ENCODE assay signal across 8 cellular contexts in the genomic region with DNA sequence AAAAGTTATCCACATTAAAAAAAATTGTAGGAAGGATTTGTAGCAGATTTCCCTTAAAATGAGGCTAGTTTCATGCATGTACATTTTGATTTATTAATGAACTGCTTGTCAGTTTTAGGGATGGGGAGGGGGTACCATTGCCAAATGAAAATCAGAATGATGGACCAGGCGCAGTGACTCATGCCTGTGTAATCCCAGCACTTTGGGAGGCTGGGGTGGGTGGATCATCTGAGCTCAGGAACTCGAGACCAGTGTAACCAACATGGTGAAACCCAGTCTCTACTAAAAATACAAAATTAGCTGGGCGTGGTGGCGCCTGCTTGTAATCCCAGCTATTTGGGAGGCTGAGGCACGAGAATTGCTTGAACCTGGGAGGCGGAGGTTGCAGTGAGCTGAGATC. TPM values are rescaled to one million over a fixed set of nuclear protein-coding genes. Genes with fewer than 3 reads are reported as not detected.
A peak's percentile ranks its signal among the peaks of the same experiment; 100 is the strongest.
DNase-seq lines count a peak whose midpoint lies in the region; ATAC-seq and TF ChIP-seq lines count a peak whose summit lies in the region.
"Not testable (repeated sequence)": the region's sequence is repeated elsewhere in the genome, so short reads cannot be mapped to it uniquely, and the experiment has no call there.

No MANE protein-coding gene starts in this region.

- not testable (repeated sequence) for DNase-seq in activated CD8-positive, alpha-beta T cell treated with anti-CD3 and anti-CD28 coated beads, Interleukin-2, amount 10 ng/mL, durations not matched to agents 7 days and 5 days; fibroblast of villous mesenchyme (ENCODE audit: low read depth); naive thymus-derived CD8-positive, alpha-beta T cell; suprapubic skin (ENCODE audit: low spot score in 2 of 2)
- DNase-seq in MCF 10A (ENCODE audit: unreplicated experiment), result peak; percentile 74

- not testable (repeated sequence) for H4K20me1 ChIP-seq in BLaER1 treated with 17β-estradiol and CSF1 and Interleukin-3, amounts not matched to agents 10 nM and 100 nM; OCI-LY3 (ENCODE audit: insufficient read depth, low read length)

- peaks cover 43% of the 10 kb centered on the region for H3K79me2 ChIP-seq in OCI-LY3 (ENCODE audit: low read length)

- CTCF ChIA-PET in HEK293 (lab: Yijun Ruan, JAX), result interaction anchor here (0.6 to 1.3 kb wide), 3 partner anchors 11 to 898 kb away, joined by 3 to 5 read pairs (median 4); no protein-coding TSS in a partner anchor
- CTCF ChIA-PET in activated CD8-positive, alpha-beta T cell treated with anti-CD3 and anti-CD28 coated beads, Interleukin-2, amount 10 ng/mL, durations not matched to agents 7 days and 5 days (lab: Charles Lee), result interaction anchor here (0.9 to 5.2 kb wide), 8 partner anchors 12 to 97 kb away, joined by 3 to 36 read pairs (median 4); a partner anchor contains a TSS
- CTCF ChIA-PET in MCF 10A (lab: Yijun Ruan, JAX), result interaction anchor here (0.6 to 1.3 kb wide), 6 partner anchors 9 to 1090 kb away, joined by 3 to 7 read pairs (median 3); no protein-coding TSS in a partner anchor

- H3K4me1 Mint-ChIP-seq in activated CD8-positive, alpha-beta T cell treated with anti-CD3 and anti-CD28 coated beads, Interleukin-2, amount 10 ng/mL, durations not matched to agents 7 days and 5 days (ENCODE audit: low read depth), result peaks cover 77% of the 10 kb centered on the region
- peaks cover 39% of the 10 kb centered on the region for H3K4me1 Mint-ChIP-seq in MCF 10A (ENCODE audit: insufficient read depth, unreplicated experiment)
- H3K4me1 Mint-ChIP-seq in naive thymus-derived CD8-positive, alpha-beta T cell, result peaks cover 36 to 71% (median 54%) of the 10 kb centered on the region in 4 donors

- H2AFZ ChIP-seq in OCI-LY3 (ENCODE audit: low read depth, low read length), result not testable (repeated sequence)

- POLR2A ChIA-PET in HEK293 (lab: Yijun Ruan, JAX) (interaction anchor here (0.6 to 1.5 kb wide), 6 partner anchors 15 to 1268 kb away, joined by 3 to 8 read pairs (median 4); a partner anchor contains a TSS), MCF 10A (lab: Yijun Ruan, JAX) (interaction anchor here (0.6 to 5.2 kb wide), 10 partner anchors 12 to 224 kb away, joined by 3 to 51 read pairs (median 4); a partner anchor contains a TSS)
- POLR2A ChIA-PET in activated CD8-positive, alpha-beta T cell treated with anti-CD3 and anti-CD28 coated beads, Interleukin-2, amount 10 ng/mL, durations not matched to agents 7 days and 5 days (lab: Charles Lee), result interaction anchor here (0.6 to 1.9 kb wide), 11 partner anchors 10 to 97 kb away, joined by 3 to 9 read pairs (median 3); a partner anchor contains a TSS
- POLR2A ChIA-PET in naive thymus-derived CD8-positive, alpha-beta T cell (lab: Charles Lee), result interaction anchor here (0.7 to 3.9 kb wide), 3 partner anchors 9 to 96 kb away, joined by 3 to 16 read pairs (median 13); a partner anchor contains a TSS

- BruUV-seq in MCF 10A (replicated peaks; lab: Mats Ljungman, UMichigan), result not testable (repeated sequence)

- H3K36me3 Mint-ChIP-seq in activated CD8-positive, alpha-beta T cell treated with anti-CD3 and anti-CD28 coated beads, Interleukin-2, amount 10 ng/mL, durations not matched to agents 7 days and 5 days (ENCODE audit: low read depth), result peaks cover 56% of the 10 kb centered on the region
- H3K36me3 Mint-ChIP-seq in MCF 10A (ENCODE audit: insufficient read depth, unreplicated experiment); naive thymus-derived CD8-positive, alpha-beta T cell: not testable (repeated sequence)

- not testable (repeated sequence) for H3K9me3 Mint-ChIP-seq in activated CD8-positive, alpha-beta T cell treated with anti-CD3 and anti-CD28 coated beads, Interleukin-2, amount 10 ng/mL, durations not matched to agents 7 days and 5 days (ENCODE audit: insufficient read depth); MCF 10A (ENCODE audit: unreplicated experiment); naive thymus-derived CD8-positive, alpha-beta T cell

- H3K27ac Mint-ChIP-seq in activated CD8-positive, alpha-beta T cell treated with anti-CD3 and anti-CD28 coated beads, Interleukin-2, amount 10 ng/mL, durations not matched to agents 7 days and 5 days, result peak overlapping the region; percentile 91
- not testable (repeated sequence) for H3K27ac Mint-ChIP-seq in MCF 10A (ENCODE audit: low read depth, unreplicated experiment)
- peak overlapping the region in 8 of 10 donors; percentile 37 to 94 (median 90) for H3K27ac Mint-ChIP-seq in naive thymus-derived CD8-positive, alpha-beta T cell

- not testable (repeated sequence) for TF ChIP-seq EP300 in suprapubic skin (IDR thresholded peaks at IDR 0.05)

- H3K27me3 ChIP-seq in BLaER1 treated with 17β-estradiol and CSF1 and Interleukin-3, amounts not matched to agents 10 nM and 100 nM; OCI-LY3 (ENCODE audit: low read depth, low read length); suprapubic skin: not testable (repeated sequence)

- peak overlapping the region; percentile 85 to 96 (median 91); a peak in 21 of 22 replicates for H3K4me2 ChIP-seq in BLaER1 treated with 17β-estradiol and CSF1 and Interleukin-3, amounts not matched to agents 10 nM and 100 nM
- peak overlapping the region; percentile 90 for H3K4me2 ChIP-seq in OCI-LY3 (ENCODE audit: low read length)

- H3K9me3 ChIP-seq in BLaER1 treated with 17β-estradiol and CSF1 and Interleukin-3, amounts not matched to agents 10 nM and 100 nM (replicated peaks in 1 of 11), result peaks cover 0 to 12% (median 6%) of the 10 kb centered on the region in 11 experiments; a peak in 8 of 22 replicates
- not testable (repeated sequence) for H3K9me3 ChIP-seq in HEK293 (ENCODE audit: control insufficient read depth, insufficient read depth, low read depth, low read length); OCI-LY3 (ENCODE audit: insufficient read depth, low read length); suprapubic skin

- WGBS in suprapubic skin, result 83% methylated on average over 6 of the region's 6 CpGs

- intact Hi-C loops in MCF 10A (cut with micrococcal nuclease), result loop anchor here (2.0 to 5.0 kb wide), 2 partner anchors 95 to 225 kb away; a partner anchor contains a TSS

- peak overlapping the region; percentile 91 for H3K4me3 Mint-ChIP-seq in activated CD8-positive, alpha-beta T cell treated with anti-CD3 and anti-CD28 coated beads, Interleukin-2, amount 10 ng/mL, durations not matched to agents 7 days and 5 days
- H3K4me3 Mint-ChIP-seq in MCF 10A (ENCODE audit: unreplicated experiment), result peak overlapping the region; percentile 71
- H3K4me3 Mint-ChIP-seq in naive thymus-derived CD8-positive, alpha-beta T cell, result peak overlapping the region in 9 of 10 donors; percentile 78 to 95 (median 87)

- H3K36me3 ChIP-seq in BLaER1 treated with 17β-estradiol and CSF1 and Interleukin-3, amounts not matched to agents 10 nM and 100 nM, result peaks cover 0 to 22% (median 10%) of the 10 kb centered on the region in 11 experiments; a peak in 11 of 22 replicates
- H3K36me3 ChIP-seq in HEK293 (ENCODE audit: control insufficient read depth in 2 of 2, insufficient read depth in 1 of 2, low read length in 2 of 2); OCI-LY3 (replicated peaks; ENCODE audit: low read depth, low read length); suprapubic skin: not testable (repeated sequence)

- TF ChIP-seq CTCF in HEK293 (tag by site-specific recombination; IDR thresholded peaks at IDR 0.05); OCI-LY3 (IDR thresholded peaks at IDR 0.05; ENCODE audit: low read depth, low read length); MCF 10A (IDR thresholded peaks at IDR 0.05; ENCODE audit: unreplicated experiment); fibroblast of villous mesenchyme (IDR thresholded peaks at IDR 0.05; ENCODE audit: insufficient read depth, low read depth, low read length); suprapubic skin (IDR thresholded peaks at IDR 0.05): not testable (repeated sequence)

- TF ChIP-seq POLR2A in suprapubic skin (IDR thresholded peaks at IDR 0.05), result not testable (repeated sequence)

- H3K9ac ChIP-seq in BLaER1 treated with 17β-estradiol and CSF1 and Interleukin-3, amounts not matched to agents 10 nM and 100 nM, result peak overlapping the region in 9 of 11 experiments; percentile 79 to 86 (median 84); a peak in 17 of 22 replicates
- not testable (repeated sequence) for H3K9ac ChIP-seq in OCI-LY3 (ENCODE audit: low read length)

- ATAC-seq in activated CD8-positive, alpha-beta T cell treated with anti-CD3 and anti-CD28 coated beads, Interleukin-2, amount 10 ng/mL, durations not matched to agents 7 days and 5 days; naive thymus-derived CD8-positive, alpha-beta T cell: not testable (repeated sequence)

- H3K27me3 Mint-ChIP-seq in activated CD8-positive, alpha-beta T cell treated with anti-CD3 and anti-CD28 coated beads, Interleukin-2, amount 10 ng/mL, durations not matched to agents 7 days and 5 days (ENCODE audit: low read depth); MCF 10A (ENCODE audit: insufficient read depth, unreplicated experiment); naive thymus-derived CD8-positive, alpha-beta T cell: not testable (repeated sequence)

- peak overlapping the region in 9 of 11 experiments; percentile 72 to 86 (median 79); a peak in 12 of 22 replicates for H3K27ac ChIP-seq in BLaER1 treated with 17β-estradiol and CSF1 and Interleukin-3, amounts not matched to agents 10 nM and 100 nM
- H3K27ac ChIP-seq in HEK293 (ENCODE audit: extremely low read depth, low read depth, low read length); OCI-LY3 (ENCODE audit: low read length); suprapubic skin: not testable (repeated sequence)

- peak overlapping the region in 8 of 10 experiments; percentile 74 to 92 (median 84); a peak in 15 of 20 replicates for H3K4me3 ChIP-seq in BLaER1 treated with 17β-estradiol and CSF1 and Interleukin-3, amounts not matched to agents 10 nM and 100 nM
- not testable (repeated sequence) for H3K4me3 ChIP-seq in HEK293 (ENCODE audit: low read depth, low read length)
- H3K4me3 ChIP-seq in OCI-LY3 (ENCODE audit: low read length) (peak overlapping the region; percentile 97), fibroblast of villous mesenchyme (ENCODE audit: low read depth, low read length) (peak overlapping the region; percentile 81), suprapubic skin (peak overlapping the region; percentile 79)

- peaks cover 54 to 90% (median 87%) of the 10 kb centered on the region in 10 experiments for H3K4me1 ChIP-seq in BLaER1 treated with 17β-estradiol and CSF1 and Interleukin-3, amounts not matched to agents 10 nM and 100 nM
- peaks cover 25% of the 10 kb centered on the region for H3K4me1 ChIP-seq in HEK293 (ENCODE audit: control insufficient read depth, insufficient read depth, low read length)
- H3K4me1 ChIP-seq in OCI-LY3 (ENCODE audit: low read length), result peaks cover 38% of the 10 kb centered on the region
- H3K4me1 ChIP-seq in suprapubic skin, result peaks cover 26% of the 10 kb centered on the region

RNA-seq across cellular contexts. Expression of a gene that starts 1.8 kb away (rescaled TPM):
- 100 to 1,000 TPM; 301 to 311 TPM for total RNA-seq in activated CD8-positive, alpha-beta T cell treated with anti-CD3 and anti-CD28 coated beads, Interleukin-2, amount 10 ng/mL, durations not matched to agents 7 days and 5 days
- total RNA-seq in MCF 10A (2022) (53.6 and 67.7 TPM in 2 replicates), fibroblast of villous mesenchyme (295 and 302 TPM in 2 replicates), suprapubic skin (10 to 100 TPM; 17.4 to 28.5 (median 25.3) TPM)
- total RNA-seq in naive thymus-derived CD8-positive, alpha-beta T cell, result 1 to 10 TPM; 6.1 to 6.6 TPM
- 100 to 1,000 TPM in 1 of 3 donors, 10 to 100 TPM in 2; 33.8 to 130 (median 41.9) TPM for polyA plus RNA-seq in naive thymus-derived CD8-positive, alpha-beta T cell
